In the genomic region with DNA sequence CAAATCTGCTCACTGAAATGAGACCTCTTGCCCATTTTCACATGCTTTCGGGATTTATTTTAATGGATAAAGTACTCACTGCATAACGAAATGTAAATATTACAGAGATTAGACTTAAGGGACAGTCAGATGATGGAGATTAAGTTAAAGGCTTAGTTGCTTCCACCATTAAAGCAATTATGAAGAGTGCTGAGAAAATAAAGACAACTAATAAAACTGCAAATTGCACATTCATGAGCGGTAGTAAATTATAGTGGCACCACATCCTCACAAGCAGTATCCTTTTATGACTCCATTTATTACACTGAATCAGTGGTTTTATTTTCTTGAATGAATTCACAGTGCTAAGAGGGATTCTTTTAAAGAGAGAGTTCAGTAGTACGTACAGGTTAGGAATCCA, we compare ENCODE assay signal across 27 cellular contexts.
"Had no signal": no experiment of that assay in that cellular context is flagged by ENCODE, and none has a peak within 500 bp of the region (broad histone marks: within the 10 kb centered on the region; RNA-seq: fewer than 3 reads in every experiment).

No MANE protein-coding gene starts in this region.

- ATAC-seq: gastroesophageal sphincter; left colon; naive thymus-derived CD8-positive, alpha-beta T cell; psoas muscle; right cardiac atrium; stimulated activated naive B cell treated with anti-CD40 and anti-IgM and Interleukin-4, amounts not matched to agents 10 μg/mL and 1 μg/mL and 100 μg/mL, for 72 hours had no signal

- FAIRE-seq: endothelial cell of umbilical vein, kidney, TTC549 had no signal

- H3K4me1 Mint-ChIP-seq: activated naive CD8-positive, alpha-beta T cell treated with anti-CD3 and anti-CD28 coated beads, Interleukin-2, amount 10 ng/mL, durations not matched to agents 7 days and 5 days; memory B cell; naive thymus-derived CD8-positive, alpha-beta T cell; neural crest cell; stimulated activated naive B cell treated with anti-CD40 and anti-IgM and Interleukin-4, amounts not matched to agents 10 μg/mL and 1 μg/mL and 100 μg/mL, for 72 hours had no signal

- H3K27me3 Mint-ChIP-seq: brain had no signal

- H3K9me3 Mint-ChIP-seq: activated naive CD8-positive, alpha-beta T cell treated with anti-CD3 and anti-CD28 coated beads, Interleukin-2, amount 10 ng/mL, durations not matched to agents 7 days and 5 days; memory B cell; naive thymus-derived CD8-positive, alpha-beta T cell; neural crest cell; stimulated activated naive B cell treated with anti-CD40 and anti-IgM and Interleukin-4, amounts not matched to agents 10 μg/mL and 1 μg/mL and 100 μg/mL, for 72 hours had no signal

- H3K27ac Mint-ChIP-seq: activated naive CD8-positive, alpha-beta T cell treated with anti-CD3 and anti-CD28 coated beads, Interleukin-2, amount 10 ng/mL, durations not matched to agents 7 days and 5 days; memory B cell; naive thymus-derived CD8-positive, alpha-beta T cell; stimulated activated naive B cell treated with anti-CD40 and anti-IgM and Interleukin-4, amounts not matched to agents 10 μg/mL and 1 μg/mL and 100 μg/mL, for 72 hours had no signal

- DNase-seq: activated CD4-positive, alpha-beta T cell treated with anti-CD3 and anti-CD28 coated beads for 4 hours; activated CD4-positive, alpha-beta T cell treated with anti-CD3 and anti-CD28 coated beads, Interleukin-2, amount 50 U/mL, for 4 hours; activated effector memory CD4-positive, alpha-beta T cell treated with Interleukin-2 at 50 U/mL for 16 hours; activated naive CD4-positive, alpha-beta T cell treated with Interleukin-2 at 50 U/mL for 16 hours; activated naive CD8-positive, alpha-beta T cell treated with anti-CD3 and anti-CD28 coated beads, Interleukin-2, amount 10 ng/mL, durations not matched to agents 7 days and 5 days; dorsolateral prefrontal cortex; effector memory CD4-positive, alpha-beta T cell; hippocampal formation; kidney; left colon; naive thymus-derived CD8-positive, alpha-beta T cell; nucleus accumbens; psoas muscle; right cardiac atrium; stimulated activated CD4-positive, alpha-beta T cell treated with anti-CD3 and anti-CD28 coated beads, Interleukin-15, amount 100 ng/mL, for 24 hours; stimulated activated CD4-positive, alpha-beta T cell treated with anti-CD3 and anti-CD28 coated beads, Interleukin-2, amount 100 ng/mL, for 24 hours; stimulated activated naive B cell treated with anti-CD40 and anti-IgM and Interleukin-4, amounts not matched to agents 10 μg/mL and 1 μg/mL and 100 μg/mL, for 72 hours; stomach; T-helper 9 cell; thyroid gland; upper lobe of left lung had no signal

- H3K4me3 Mint-ChIP-seq: activated naive CD8-positive, alpha-beta T cell treated with anti-CD3 and anti-CD28 coated beads, Interleukin-2, amount 10 ng/mL, durations not matched to agents 7 days and 5 days; brain; memory B cell; naive thymus-derived CD8-positive, alpha-beta T cell; neural crest cell; stimulated activated naive B cell treated with anti-CD40 and anti-IgM and Interleukin-4, amounts not matched to agents 10 μg/mL and 1 μg/mL and 100 μg/mL, for 72 hours had no signal

- H3K36me3 Mint-ChIP-seq: activated naive CD8-positive, alpha-beta T cell treated with anti-CD3 and anti-CD28 coated beads, Interleukin-2, amount 10 ng/mL, durations not matched to agents 7 days and 5 days; brain; memory B cell; naive thymus-derived CD8-positive, alpha-beta T cell; stimulated activated naive B cell treated with anti-CD40 and anti-IgM and Interleukin-4, amounts not matched to agents 10 μg/mL and 1 μg/mL and 100 μg/mL, for 72 hours had no signal
